In the genomic region with DNA sequence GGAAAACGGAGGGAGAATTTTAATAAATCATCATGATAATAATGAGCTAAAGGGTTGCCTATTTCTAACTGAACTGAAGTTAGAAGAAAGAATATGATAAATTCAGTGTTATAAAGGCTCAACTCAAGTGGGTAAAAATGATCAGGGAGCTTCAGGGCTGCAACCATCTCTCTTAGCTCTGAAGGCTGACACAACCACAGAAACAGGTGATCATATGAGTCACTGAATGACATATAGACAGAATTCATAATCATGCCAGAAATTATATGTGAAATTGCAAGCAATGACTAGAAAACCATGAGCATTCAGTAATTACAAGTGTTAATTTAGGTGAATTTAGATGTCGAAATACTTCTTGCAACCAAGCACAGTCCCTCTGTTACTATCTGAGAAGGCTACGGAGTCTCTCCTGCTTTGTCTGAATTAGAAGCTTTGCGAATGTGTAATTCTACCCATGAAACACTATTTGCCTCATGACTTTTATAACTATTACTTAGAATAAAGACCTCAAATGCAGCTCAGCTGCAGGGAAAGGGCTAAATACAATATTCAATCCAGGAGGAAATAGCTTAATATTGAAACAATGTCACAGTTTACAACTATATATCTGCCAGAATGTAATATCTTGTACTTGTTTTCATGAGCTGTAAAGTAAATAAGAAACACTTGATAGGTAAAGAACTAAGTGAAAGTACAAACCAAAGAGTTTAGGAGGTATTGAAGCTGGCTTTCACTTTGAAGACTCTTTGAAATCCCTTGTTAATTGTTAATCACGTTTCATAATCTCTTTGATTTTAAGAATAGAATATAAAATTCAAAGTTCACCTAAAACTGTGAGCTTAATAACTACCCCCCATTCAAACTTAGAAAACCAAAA, we compare ENCODE assay signal across 1 cellular context.
TF ChIP-seq lines count a peak whose summit lies in the region.

No MANE protein-coding gene starts in this region.

TF ChIP-seq in HCT116, 20 proteins besides CTCF, POLR2A, EP300 and RAD21 (continued from another document):
- TF ChIP-seq, protein P1, sequence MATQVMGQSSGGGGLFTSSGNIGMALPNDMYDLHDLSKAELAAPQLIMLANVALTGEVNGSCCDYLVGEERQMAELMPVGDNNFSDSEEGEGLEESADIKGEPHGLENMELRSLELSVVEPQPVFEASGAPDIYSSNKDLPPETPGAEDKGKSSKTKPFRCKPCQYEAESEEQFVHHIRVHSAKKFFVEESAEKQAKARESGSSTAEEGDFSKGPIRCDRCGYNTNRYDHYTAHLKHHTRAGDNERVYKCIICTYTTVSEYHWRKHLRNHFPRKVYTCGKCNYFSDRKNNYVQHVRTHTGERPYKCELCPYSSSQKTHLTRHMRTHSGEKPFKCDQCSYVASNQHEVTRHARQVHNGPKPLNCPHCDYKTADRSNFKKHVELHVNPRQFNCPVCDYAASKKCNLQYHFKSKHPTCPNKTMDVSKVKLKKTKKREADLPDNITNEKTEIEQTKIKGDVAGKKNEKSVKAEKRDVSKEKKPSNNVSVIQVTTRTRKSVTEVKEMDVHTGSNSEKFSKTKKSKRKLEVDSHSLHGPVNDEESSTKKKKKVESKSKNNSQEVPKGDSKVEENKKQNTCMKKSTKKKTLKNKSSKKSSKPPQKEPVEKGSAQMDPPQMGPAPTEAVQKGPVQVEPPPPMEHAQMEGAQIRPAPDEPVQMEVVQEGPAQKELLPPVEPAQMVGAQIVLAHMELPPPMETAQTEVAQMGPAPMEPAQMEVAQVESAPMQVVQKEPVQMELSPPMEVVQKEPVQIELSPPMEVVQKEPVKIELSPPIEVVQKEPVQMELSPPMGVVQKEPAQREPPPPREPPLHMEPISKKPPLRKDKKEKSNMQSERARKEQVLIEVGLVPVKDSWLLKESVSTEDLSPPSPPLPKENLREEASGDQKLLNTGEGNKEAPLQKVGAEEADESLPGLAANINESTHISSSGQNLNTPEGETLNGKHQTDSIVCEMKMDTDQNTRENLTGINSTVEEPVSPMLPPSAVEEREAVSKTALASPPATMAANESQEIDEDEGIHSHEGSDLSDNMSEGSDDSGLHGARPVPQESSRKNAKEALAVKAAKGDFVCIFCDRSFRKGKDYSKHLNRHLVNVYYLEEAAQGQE (IDR thresholded peaks at IDR 0.05; ENCODE audit: low read depth), result no peak
- no peak for TF ChIP-seq YY1 (IDR thresholded peaks at IDR 0.05; ENCODE audit: extremely low read depth, insufficient replicate concordance, low read depth, low read length)
- TF ChIP-seq, protein P2, sequence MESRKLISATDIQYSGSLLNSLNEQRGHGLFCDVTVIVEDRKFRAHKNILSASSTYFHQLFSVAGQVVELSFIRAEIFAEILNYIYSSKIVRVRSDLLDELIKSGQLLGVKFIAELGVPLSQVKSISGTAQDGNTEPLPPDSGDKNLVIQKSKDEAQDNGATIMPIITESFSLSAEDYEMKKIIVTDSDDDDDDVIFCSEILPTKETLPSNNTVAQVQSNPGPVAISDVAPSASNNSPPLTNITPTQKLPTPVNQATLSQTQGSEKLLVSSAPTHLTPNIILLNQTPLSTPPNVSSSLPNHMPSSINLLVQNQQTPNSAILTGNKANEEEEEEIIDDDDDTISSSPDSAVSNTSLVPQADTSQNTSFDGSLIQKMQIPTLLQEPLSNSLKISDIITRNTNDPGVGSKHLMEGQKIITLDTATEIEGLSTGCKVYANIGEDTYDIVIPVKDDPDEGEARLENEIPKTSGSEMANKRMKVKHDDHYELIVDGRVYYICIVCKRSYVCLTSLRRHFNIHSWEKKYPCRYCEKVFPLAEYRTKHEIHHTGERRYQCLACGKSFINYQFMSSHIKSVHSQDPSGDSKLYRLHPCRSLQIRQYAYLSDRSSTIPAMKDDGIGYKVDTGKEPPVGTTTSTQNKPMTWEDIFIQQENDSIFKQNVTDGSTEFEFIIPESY (IDR thresholded peaks at IDR 0.05; ENCODE audit: extremely low read depth, insufficient replicate concordance, low read length), result no peak
- TF ChIP-seq ZFX (IDR thresholded peaks at IDR 0.05), result no peak
- TF ChIP-seq EZH2 (IDR thresholded peaks at IDR 0.05), result no peak
- no peak for TF ChIP-seq JUND (IDR thresholded peaks at IDR 0.05)
- TF ChIP-seq, protein P3, sequence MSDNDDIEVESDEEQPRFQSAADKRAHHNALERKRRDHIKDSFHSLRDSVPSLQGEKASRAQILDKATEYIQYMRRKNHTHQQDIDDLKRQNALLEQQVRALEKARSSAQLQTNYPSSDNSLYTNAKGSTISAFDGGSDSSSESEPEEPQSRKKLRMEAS (IDR thresholded peaks at IDR 0.05), result no peak
- TF ChIP-seq CEBPB (IDR thresholded peaks at IDR 0.05; ENCODE audit: low read depth), result no peak
- no peak for TF ChIP-seq EGR1 (IDR thresholded peaks at IDR 0.05; ENCODE audit: low read depth)
- no peak for TF ChIP-seq SRF (IDR thresholded peaks at IDR 0.05; ENCODE audit: low read depth)
- no peak for TF ChIP-seq FOSL1 (IDR thresholded peaks at IDR 0.05; ENCODE audit: low read depth)
- no peak for TF ChIP-seq EZH2phosphoT487 (IDR thresholded peaks at IDR 0.05; ENCODE audit: borderline replicate concordance)
